Comparison of ENCODE assay signal across 22 cellular contexts in genomic region chr16:22184615-22184968, GRCh38. TPM values are rescaled to one million over a fixed set of nuclear protein-coding genes. Genes with fewer than 3 reads are reported as not detected.
DNase-seq lines count a peak whose midpoint lies in the region; ATAC-seq, FAIRE-seq and TF ChIP-seq lines count a peak whose summit lies in the region.
"Had no signal": no experiment of that assay in that cellular context is flagged by ENCODE, and none has a peak within 500 bp of the region (broad histone marks: within the 10 kb centered on the region; RNA-seq: fewer than 3 reads in every experiment).

No MANE protein-coding gene starts in this region.

- TF ChIP-seq EP300 in K562 (IDR thresholded peaks at IDR 0.05; ENCODE audit: low read length), result no peak

- peaks cover 17% of the 10 kb centered on the region for H3K4me1 Mint-ChIP-seq in activated CD4-positive, alpha-beta T cell treated with anti-CD3 and anti-CD28 coated beads, Interleukin-2, amount 10 ng/mL, durations not matched to agents 7 days and 5 days

- TF ChIP-seq POLR2A in K562 (conservative IDR thresholded peaks at IDR 0.05) (no peak), esophagus squamous epithelium (IDR thresholded peaks at IDR 0.05) (no peak)

- DNase-seq in activated CD4-positive, alpha-beta T cell treated with anti-CD3 and anti-CD28 coated beads, Interleukin-2, amount 10 ng/mL, durations not matched to agents 7 days and 5 days, result no peak
- DNase-seq in activated CD4-positive, alpha-beta T cell treated with anti-CD3 and anti-CD28 coated beads for 48 hours, result no peak
- DNase-seq in MM.1S (peak; percentile 82), K562 (ENCODE audit: extremely low read depth in 1 of 4, low spot score in 3 of 4) (no peak), esophagus squamous epithelium (lab: John Stamatoyannopoulos, UW) (no peak)
- DNase-seq: COR-L47, DMS53, GF-D8, GM23248, HFFc6, KG1 had no signal

- H3K79me2 ChIP-seq in MM.1S (ENCODE audit: low read length) (peaks cover 15% of the 10 kb centered on the region; the same call in 1 of the 2 replicates), K562 (ENCODE audit: control insufficient read depth, insufficient read depth, low read length) (no peaks in the 10 kb centered on the region)

- BruUV-seq in K562 (replicated peaks; lab: Mats Ljungman, UMichigan), result no TSS peak

- in situ Hi-C loops in K562 (cut with MboI), result loop anchor here (5.0 to 10.0 kb wide), 2 partner anchors 187 to 600 kb away; no protein-coding TSS in a partner anchor

- H3K9me3 Mint-ChIP-seq in activated CD4-positive, alpha-beta T cell treated with anti-CD3 and anti-CD28 coated beads, Interleukin-2, amount 10 ng/mL, durations not matched to agents 7 days and 5 days, result no peaks in the 10 kb centered on the region
- H3K9me3 Mint-ChIP-seq: CD14-positive monocyte; CD8-positive, alpha-beta T cell; HFFc6 had no signal

- peak overlapping the region; percentile 73 for H2AFZ ChIP-seq in MM.1S (ENCODE audit: low read length)
- H2AFZ ChIP-seq in K562 (ENCODE audit: low read depth, low read length), result no peak overlapping the region
- H2AFZ ChIP-seq: GM23248 had no signal

- no peaks in the 10 kb centered on the region for H3K36me3 Mint-ChIP-seq in activated CD4-positive, alpha-beta T cell treated with anti-CD3 and anti-CD28 coated beads, Interleukin-2, amount 10 ng/mL, durations not matched to agents 7 days and 5 days (ENCODE audit: low read depth)
- H3K36me3 Mint-ChIP-seq: CD14-positive monocyte had no signal

- H3K9ac ChIP-seq in MM.1S (ENCODE audit: low read length) (peak overlapping the region; percentile 71; the same call in 1 of the 2 replicates), K562 (ENCODE audit: insufficient read depth in 1 of 2, low read depth in 2 of 2, low read length in 2 of 2) (no peak overlapping the region)
- H3K9ac ChIP-seq: GM23248 had no signal

- no peaks in the 10 kb centered on the region for H3K9me1 ChIP-seq in K562 (ENCODE audit: control insufficient read depth, insufficient read depth, low read length)

- H3K4me3 ChIP-seq in MM.1S (ENCODE audit: low read length) (peak overlapping the region; percentile 87), K562 (no peak overlapping the region), esophagus squamous epithelium (no peak overlapping the region)
- H3K4me3 ChIP-seq: GM23248, HAP-1 had no signal

- H3K9me2 ChIP-seq in MM.1S (replicated peaks; ENCODE audit: insufficient read depth, low read length), result no peaks in the 10 kb centered on the region

- intact Hi-C loops in K562 (cut with micrococcal nuclease) (no loop called here), esophagus squamous epithelium (cut with DNase I) (loop anchor here (10.0 kb wide), 1 partner anchor 190 kb away; no protein-coding TSS in a partner anchor)

- no peak for TF ChIP-seq RAD21 in K562 (CRISPR knock-in tag; conservative IDR thresholded peaks at IDR 0.05 in 1 of 2, IDR thresholded peaks at IDR 0.05 in 1 of 2)

- CTCF ChIA-PET in activated CD4-positive, alpha-beta T cell treated with anti-CD3 and anti-CD28 coated beads, Interleukin-2, amount 10 ng/mL, durations not matched to agents 7 days and 5 days (lab: Charles Lee), result interaction anchor here (0.8 kb wide), 1 partner anchor 23 kb away, joined by 3 read pairs; no protein-coding TSS in a partner anchor
- CTCF ChIA-PET in K562 (lab: Yijun Ruan, JAX; ENCODE audit: low intra/inter-chr PET ratio), result no interaction called here

- no peaks in the 10 kb centered on the region for H3K27me3 ChIP-seq in MM.1S (replicated peaks; ENCODE audit: insufficient read depth, low read length)
- H3K27me3 ChIP-seq in K562 (ENCODE audit: control insufficient read depth in 2 of 2, insufficient read depth in 2 of 2, low read length in 2 of 2), result peaks cover 27 to 54% of the 10 kb centered on the region in 2 experiments; a peak in 4 of 5 replicates
- H3K27me3 ChIP-seq in esophagus squamous epithelium, result no peaks in the 10 kb centered on the region

- H3F3A ChIP-seq in MM.1S (ENCODE audit: insufficient read depth, low read length), result peaks cover 34% of the 10 kb centered on the region

- H4K20me1 ChIP-seq in MM.1S (ENCODE audit: insufficient read depth, low read length) (no peaks in the 10 kb centered on the region), K562 (replicated peaks; ENCODE audit: control insufficient read depth, insufficient read depth, low read length) (no peaks in the 10 kb centered on the region; the same call in 1 of the 2 replicates)

- ATAC-seq in K562 (no peak), HG03457 (IDR thresholded peaks at IDR 0.05; ENCODE audit: unreplicated experiment) (no peak), HG03159 (IDR thresholded peaks at IDR 0.05; ENCODE audit: unreplicated experiment) (no peak)

- H3K4me1 ChIP-seq in MM.1S (ENCODE audit: low read length) (peaks cover 21% of the 10 kb centered on the region), K562 (replicated peaks in 1 of 2; ENCODE audit: control insufficient read depth in 2 of 2, insufficient read depth in 2 of 2, low read length in 2 of 2) (peaks cover 1 to 7% of the 10 kb centered on the region in 2 experiments; a peak in 3 of 5 replicates), esophagus squamous epithelium (peaks cover 10 to 17% (median 12%) of the 10 kb centered on the region in 3 donors)
- H3K4me1 ChIP-seq: HAP-1 had no signal

- no peaks in the 10 kb centered on the region for H3K36me3 ChIP-seq in MM.1S (replicated peaks; ENCODE audit: insufficient read depth, low read length)
- no peaks in the 10 kb centered on the region for H3K36me3 ChIP-seq in K562 (ENCODE audit: control insufficient read depth, insufficient read depth, low read length)
- H3K36me3 ChIP-seq in esophagus squamous epithelium, result no peaks in the 10 kb centered on the region
- H3K36me3 ChIP-seq: HAP-1 had no signal

- FAIRE-seq in K562 (lab: Jason Lieb, UNC), result no peak
- FAIRE-seq: D721Med, GM18507 had no signal

- H3K4me3 Mint-ChIP-seq in activated CD4-positive, alpha-beta T cell treated with anti-CD3 and anti-CD28 coated beads, Interleukin-2, amount 10 ng/mL, durations not matched to agents 7 days and 5 days, result no peak overlapping the region
- H3K4me3 Mint-ChIP-seq: CD14-positive monocyte; CD8-positive, alpha-beta T cell; HFFc6 had no signal

- TF ChIP-seq CTCF in MM.1S (IDR thresholded peaks at IDR 0.05; ENCODE audit: low read length) (no peak), K562 (IDR thresholded peaks at IDR 0.05 in 2 of 3, conservative IDR thresholded peaks at IDR 0.05 in 1 of 3; ENCODE audit: insufficient read depth in 2 of 3, low read depth in 1 of 3, low read length in 3 of 3) (no peak), esophagus squamous epithelium (IDR thresholded peaks at IDR 0.05) (no peak)

- H3K9me3 ChIP-seq in MM.1S (replicated peaks; ENCODE audit: insufficient read depth, low read length) (no peaks in the 10 kb centered on the region), K562 (replicated peaks; ENCODE audit: control insufficient read depth, insufficient read depth, low read depth, low read length) (no peaks in the 10 kb centered on the region), esophagus squamous epithelium (no peaks in the 10 kb centered on the region)
- H3K9me3 ChIP-seq: HAP-1 had no signal

- H3K27ac ChIP-seq in MM.1S (ENCODE audit: low read length), result peak overlapping the region; percentile 79; the same call in 1 of the 2 replicates
- no peak overlapping the region for H3K27ac ChIP-seq in K562 (ENCODE audit: extremely low read depth, low read depth, low read length)
- no peak overlapping the region for H3K27ac ChIP-seq in esophagus squamous epithelium
- H3K27ac ChIP-seq: 22Rv1, GM23248, HL-60 had no signal

- POLR2A ChIA-PET in activated CD4-positive, alpha-beta T cell treated with anti-CD3 and anti-CD28 coated beads, Interleukin-2, amount 10 ng/mL, durations not matched to agents 7 days and 5 days (lab: Charles Lee), result no interaction called here
- POLR2A ChIA-PET in K562 (lab: Yijun Ruan, JAX), result interaction anchor here (0.7 kb wide), 2 partner anchors 137 to 231 kb away, joined by 3 to 5 read pairs; partner anchors contain the start of gene UQCRC2

- H3K27ac Mint-ChIP-seq in activated CD4-positive, alpha-beta T cell treated with anti-CD3 and anti-CD28 coated beads, Interleukin-2, amount 10 ng/mL, durations not matched to agents 7 days and 5 days, result peak overlapping the region; percentile 25
- H3K27ac Mint-ChIP-seq: CD14-positive monocyte; CD8-positive, alpha-beta T cell; HFFc6 had no signal

- 29% methylated on average over 6 of the region's 6 CpGs for WGBS in K562 (ENCODE audit: insufficient coverage, low coverage, missing lambda C conversion rate)
- 88 to 95% methylated on average over 6 of the region's 6 CpGs for WGBS in esophagus squamous epithelium, 2 donors

- H3K4me2 ChIP-seq in MM.1S (ENCODE audit: low read depth, low read length) (peak overlapping the region; percentile 92), K562 (ENCODE audit: insufficient read depth, low read length) (no peak overlapping the region)

- H3K27me3 Mint-ChIP-seq in activated CD4-positive, alpha-beta T cell treated with anti-CD3 and anti-CD28 coated beads, Interleukin-2, amount 10 ng/mL, durations not matched to agents 7 days and 5 days, result no peaks in the 10 kb centered on the region

RNA-seq across cellular contexts. Expression of gene EEF2K, which starts 21.5 kb away (rescaled TPM):
- 10 to 100 TPM; 21.9 to 23.8 TPM for total RNA-seq in activated CD4-positive, alpha-beta T cell treated with anti-CD3 and anti-CD28 coated beads, Interleukin-2, amount 10 ng/mL, durations not matched to agents 7 days and 5 days
- 80.4 and 136 TPM in 2 replicates for total RNA-seq in K562 (2011; cell fraction: chromatin; rRNA removed; ENCODE audit: low replicate concordance)
- 75.0 and 81.5 TPM in 2 replicates for total RNA-seq in K562 (2011; cell fraction: nucleolus; rRNA removed)
- total RNA-seq in K562 (2011; cell fraction: nucleoplasm; rRNA removed), result 92.4 and 163 TPM in 2 replicates
- 13.1 and 14.8 TPM in 2 replicates for total RNA-seq in K562 (2014; rRNA removed)
- 14.6 and 18.3 TPM in 2 replicates for total RNA-seq in K562 (2014; rRNA removed; fragmentation: Illumina TruSeq; extraction: Trizol)
- total RNA-seq in K562 (2015; rRNA removed; fragmentation: Illumina TruSeq; extraction: Trizol), result 12.1 and 12.9 TPM in 2 replicates
- total RNA-seq in K562 (2021), result 33.7 and 35.2 TPM in 2 replicates
- 12.2 and 13.7 TPM in 2 replicates for polyA plus RNA-seq in K562 (2011; rRNA removed)
- 20.2 and 20.3 TPM in 2 replicates for polyA plus RNA-seq in K562 (2011; cell fraction: cytosol; rRNA removed)
- 32.2 and 38.1 TPM in 2 replicates for polyA plus RNA-seq in K562 (2011; cell fraction: nucleus; rRNA removed)
- polyA plus RNA-seq in K562 (2012), result 10.6 and 18.8 TPM in 2 replicates
- polyA plus RNA-seq in K562 (2014; fragmentation: Illumina TruSeq; extraction: Trizol), result 23.0 and 26.3 TPM in 2 replicates
- polyA plus RNA-seq in K562 (2014; fragmentation: Nextera tagmentation; extraction: Ambion mirVana), result 1 to 10 TPM; 3.0 to 3.4 TPM
- polyA plus RNA-seq in K562 (2014; rRNA removed), result 11.3 and 15.3 TPM in 2 replicates
- polyA minus RNA-seq in K562 (2011; rRNA and poly(A)+ RNA removed), result 29.6 and 31.7 TPM in 2 replicates
- 28.4 and 40.3 TPM in 2 replicates for polyA minus RNA-seq in K562 (2011; cell fraction: cytosol; rRNA and poly(A)+ RNA removed)
- 12.3 and 15.8 TPM in 2 replicates for polyA minus RNA-seq in K562 (2011; cell fraction: nucleus; rRNA and poly(A)+ RNA removed)
- total RNA-seq in esophagus squamous epithelium, result 10 to 100 TPM; 10.6 to 26.9 (median 16.2) TPM

RNA-seq across cellular contexts. Expression of gene SDR42E2, which starts 22.3 kb away (rescaled TPM):
- under 1 TPM in 1 of 2 experiments, not detected in 1; 0.22 TPM for total RNA-seq in activated CD4-positive, alpha-beta T cell treated with anti-CD3 and anti-CD28 coated beads, Interleukin-2, amount 10 ng/mL, durations not matched to agents 7 days and 5 days
- 0.28 TPM in 1 of 2 replicates, not detected in the other for total RNA-seq in K562 (2011; cell fraction: chromatin; rRNA removed; ENCODE audit: low replicate concordance)
- 0.13 TPM in 1 of 2 replicates, not detected in the other for total RNA-seq in K562 (2011; cell fraction: nucleolus; rRNA removed)
- 0.22 and 0.53 TPM in 2 replicates for total RNA-seq in K562 (2011; cell fraction: nucleoplasm; rRNA removed)
- total RNA-seq in K562 (2014; rRNA removed), result not detected in 2 replicates
- total RNA-seq in K562 (2014; rRNA removed; fragmentation: Illumina TruSeq; extraction: Trizol), result not detected in 2 replicates
- 0.07 TPM in 1 of 2 replicates, not detected in the other for total RNA-seq in K562 (2015; rRNA removed; fragmentation: Illumina TruSeq; extraction: Trizol)
- total RNA-seq in K562 (2021), result not detected in 2 replicates
- polyA plus RNA-seq in K562 (2011; rRNA removed), result 0.03 and 0.08 TPM in 2 replicates
- polyA plus RNA-seq in K562 (2011; cell fraction: cytosol; rRNA removed), result 0.03 TPM in 1 of 2 replicates, not detected in the other
- 0.06 and 0.09 TPM in 2 replicates for polyA plus RNA-seq in K562 (2011; cell fraction: nucleus; rRNA removed)
- polyA plus RNA-seq in K562 (2012), result 0.04 and 0.07 TPM in 2 replicates
- 0.04 TPM in 1 of 2 replicates, not detected in the other for polyA plus RNA-seq in K562 (2014; fragmentation: Illumina TruSeq; extraction: Trizol)
- under 1 TPM; 0.04 to 0.06 TPM for polyA plus RNA-seq in K562 (2014; fragmentation: Nextera tagmentation; extraction: Ambion mirVana)
- not detected in 2 replicates for polyA plus RNA-seq in K562 (2014; rRNA removed)
- polyA minus RNA-seq in K562 (2011; rRNA and poly(A)+ RNA removed), result not detected in 2 replicates
- polyA minus RNA-seq in K562 (2011; cell fraction: cytosol; rRNA and poly(A)+ RNA removed), result not detected in 2 replicates
- 0.22 and 0.27 TPM in 2 replicates for polyA minus RNA-seq in K562 (2011; cell fraction: nucleus; rRNA and poly(A)+ RNA removed)
- total RNA-seq in esophagus squamous epithelium, result not detected
- total RNA-seq: A673, GM23248, HFFc6 had no signal
- polyA plus RNA-seq: BJ, GM23248 had no signal
